ENCODE assay signal across 11 cellular contexts in genomic region chr20:47857142-47857993, GRCh38.
DNase-seq lines count a peak whose midpoint lies in the region; ATAC-seq, FAIRE-seq and TF ChIP-seq lines count a peak whose summit lies in the region.
"Had no signal": no experiment of that assay in that cellular context is flagged by ENCODE, and none has a peak within 500 bp of the region (broad histone marks: within the 10 kb centered on the region; RNA-seq: fewer than 3 reads in every experiment).

No MANE protein-coding gene starts in this region.

- H3K14ac ChIP-seq in H1 (ENCODE audit: insufficient read length): no peak overlapping the region

- H3K27ac Mint-ChIP-seq in activated naive CD4-positive, alpha-beta T cell treated with anti-CD3 and anti-CD28 coated beads for 36 hours: no peak overlapping the region

- no peak for FAIRE-seq in H1 (lab: Jason Lieb, UNC)

- H3K4me3 ChIP-seq in HEK293 (ENCODE audit: low read depth, low read length): no peak overlapping the region
- no peak overlapping the region for H3K4me3 ChIP-seq in H1 (ENCODE audit: extremely low read depth in 1 of 4, insufficient read depth in 2 of 4, low read depth in 3 of 4, low read length in 4 of 4)
- H3K4me3 ChIP-seq in muscle layer of duodenum (ENCODE audit: low read depth in 1 of 2, low read length in 2 of 2): no peak overlapping the region
- H3K4me3 ChIP-seq: body of pancreas had no signal

- H3K4me1 Mint-ChIP-seq in activated naive CD4-positive, alpha-beta T cell treated with anti-CD3 and anti-CD28 coated beads for 36 hours (ENCODE audit: low read depth): no peaks in the 10 kb centered on the region

- peak overlapping the region; percentile 46; the same call in 1 of the 2 replicates for H2AFZ ChIP-seq in H1 (ENCODE audit: low read length)

- no peaks in the 10 kb centered on the region for H3K9me3 Mint-ChIP-seq in activated naive CD4-positive, alpha-beta T cell treated with anti-CD3 and anti-CD28 coated beads for 36 hours

- POLR2A ChIA-PET in HEK293 (lab: Yijun Ruan, JAX): interaction anchor here (0.6 kb wide), 1 partner anchor 1323 kb away, joined by 3 read pairs; no protein-coding TSS in a partner anchor
- POLR2A ChIA-PET in H1 (lab: Charles Lee; ENCODE audit: partially characterized antibody): no interaction called here

- no peak overlapping the region for H2BK120ac ChIP-seq in H1 (replicated peaks; ENCODE audit: low read depth, low read length)

- H3K27me3 ChIP-seq in H1 (replicated peaks in 1 of 4; ENCODE audit: control insufficient read depth in 3 of 4, extremely low read depth in 1 of 4, insufficient read depth in 3 of 4, low read length in 3 of 4): no peaks in the 10 kb centered on the region
- no peaks in the 10 kb centered on the region for H3K27me3 ChIP-seq in muscle layer of duodenum (ENCODE audit: low read depth, low read length)
- H3K27me3 ChIP-seq: body of pancreas had no signal

- no peak for TF ChIP-seq POLR2A in H1 (IDR thresholded peaks at IDR 0.05; ENCODE audit: control extremely low read depth in 1 of 2, low read depth in 2 of 2, low read length in 2 of 2)

- no peaks in the 10 kb centered on the region for H4K20me1 ChIP-seq in H1 (replicated peaks in 1 of 2; ENCODE audit: control insufficient read depth in 1 of 2, insufficient read depth in 2 of 2, low read length in 2 of 2)

- 74% methylated on average over 17 of the region's 18 CpGs; no CpG with 5 or more reads in 1 of the 2 experiments for WGBS in H1 (ENCODE audit: extremely low coverage in 1 of 2, insufficient coverage in 1 of 2, insufficient read length in 1 of 2, insufficient replicate concordance in 2 of 2, low coverage in 1 of 2, low lambda C conversion rate in 2 of 2, missing lambda C conversion rate in 1 of 2), 2 experiments

- peak overlapping the region; percentile 32; the same call in 1 of the 2 replicates for H2BK12ac ChIP-seq in H1 (ENCODE audit: low read depth, low read length)

- H3K4me3 Mint-ChIP-seq in activated naive CD4-positive, alpha-beta T cell treated with anti-CD3 and anti-CD28 coated beads for 36 hours: no peak overlapping the region

- H4K8ac ChIP-seq in H1 (ENCODE audit: extremely low read depth, insufficient read depth, low read length): no peak overlapping the region

- DNase-seq in ACHN: peak; percentile 58
- no peak for DNase-seq in H1 (ENCODE audit: low read depth in 1 of 2, low spot score in 2 of 2)
- no peak for DNase-seq in cerebellar nuclear complex (lab: John Stamatoyannopoulos, UW)
- no peak for DNase-seq in stimulated activated CD4-positive, alpha-beta T cell treated with anti-CD3 and anti-CD28 coated beads, Interleukin-2, amount 100 ng/mL, for 24 hours
- no peak for DNase-seq in activated naive CD4-positive, alpha-beta T cell treated with anti-CD3 and anti-CD28 coated beads for 36 hours
- DNase-seq: activated CD4-positive, alpha-beta T cell treated with anti-CD3 and anti-CD28 coated beads, Interleukin-2, amount 50 U/mL, for 4 hours; body of pancreas; SHP77 had no signal

- no peak overlapping the region for H3K56ac ChIP-seq in H1 (replicated peaks; ENCODE audit: insufficient read length, low read depth, low read length)

- H3K4me1 ChIP-seq in HEK293 (ENCODE audit: control insufficient read depth, insufficient read depth, low read length): no peaks in the 10 kb centered on the region; the same call in 1 of the 2 replicates
- H3K4me1 ChIP-seq in H1 (replicated peaks in 1 of 4; ENCODE audit: control insufficient read depth in 3 of 4, insufficient read depth in 4 of 4, low read length in 3 of 4): no peaks in the 10 kb centered on the region; a peak in 1 of 7 replicates
- H3K4me1 ChIP-seq in muscle layer of duodenum (ENCODE audit: control insufficient read depth in 1 of 2, insufficient read depth in 2 of 2, low read length in 2 of 2): peaks cover 0 to 11% of the 10 kb centered on the region in 2 donors

- CTCF ChIA-PET in HEK293 (lab: Yijun Ruan, JAX): interaction anchor here (0.5 to 0.7 kb wide), 2 partner anchors 115 to 437 kb away, joined by 3 to 7 read pairs; no protein-coding TSS in a partner anchor
- CTCF ChIA-PET in H1 (lab: Charles Lee; ENCODE audit: partially characterized antibody): interaction anchor here (0.7 to 1.1 kb wide), 7 partner anchors 38 to 378 kb away, joined by 3 to 4 read pairs (median 3); no protein-coding TSS in a partner anchor
- CTCF ChIA-PET in activated naive CD4-positive, alpha-beta T cell treated with anti-CD3 and anti-CD28 coated beads for 36 hours (lab: Charles Lee): no interaction called here

- H3K79me2 ChIP-seq in H1 (ENCODE audit: control insufficient read depth in 1 of 2, insufficient read depth in 2 of 2, low read length in 2 of 2): no peaks in the 10 kb centered on the region

- H3K27ac ChIP-seq in HEK293 (ENCODE audit: extremely low read depth, low read depth, low read length): no peak overlapping the region
- H3K27ac ChIP-seq in H1 (ENCODE audit: low read depth, low read length): no peak overlapping the region
- H3K27ac ChIP-seq in muscle layer of duodenum (ENCODE audit: low read length): peak overlapping the region; percentile 18

- H3K27me3 Mint-ChIP-seq in activated naive CD4-positive, alpha-beta T cell treated with anti-CD3 and anti-CD28 coated beads for 36 hours (ENCODE audit: low read depth): no peaks in the 10 kb centered on the region

- no peak overlapping the region for H3K18ac ChIP-seq in H1 (ENCODE audit: extremely low read depth, low read length)

- TF ChIP-seq CTCF in HEK293 (tag by site-specific recombination; IDR thresholded peaks at IDR 0.05) (no peak), H1 (IDR thresholded peaks at IDR 0.05; ENCODE audit: control extremely low read depth in 1 of 3, insufficient read depth in 1 of 3, low read depth in 1 of 3, low read length in 3 of 3) (no peak)

- H4K91ac ChIP-seq in H1 (replicated peaks; ENCODE audit: insufficient read length, low read length): no peak overlapping the region

- no peaks in the 10 kb centered on the region for H3K36me3 Mint-ChIP-seq in activated naive CD4-positive, alpha-beta T cell treated with anti-CD3 and anti-CD28 coated beads for 36 hours (ENCODE audit: low read depth)

- no peak for ATAC-seq in HG02884 (IDR thresholded peaks at IDR 0.05; ENCODE audit: unreplicated experiment)
- ATAC-seq: body of pancreas had no signal

- H3K9ac ChIP-seq in H1 (replicated peaks in 1 of 4; ENCODE audit: extremely low read depth in 1 of 4, low read depth in 3 of 4, low read length in 3 of 4): no peak overlapping the region

- H3K23ac ChIP-seq in H1 (ENCODE audit: insufficient read length): no peak overlapping the region

- H3K9me3 ChIP-seq in HEK293 (ENCODE audit: control insufficient read depth, insufficient read depth, low read depth, low read length) (no peaks in the 10 kb centered on the region), H1 (ENCODE audit: insufficient read depth in 2 of 2, low read depth in 1 of 2, low read length in 1 of 2) (peaks cover 17 to 20% of the 10 kb centered on the region in 2 experiments; a peak in 3 of 4 replicates), muscle layer of duodenum (ENCODE audit: control insufficient read depth in 1 of 2, low read length in 2 of 2) (no peaks in the 10 kb centered on the region)
- H3K9me3 ChIP-seq: body of pancreas had no signal

- H4K5ac ChIP-seq in H1 (ENCODE audit: insufficient read length, low read depth, low read length): no peak overlapping the region

- H3K4me2 ChIP-seq in H1 (ENCODE audit: insufficient read depth in 1 of 2, low read depth in 2 of 2, low read length in 2 of 2): no peak overlapping the region

- no peak overlapping the region for H2AK5ac ChIP-seq in H1 (ENCODE audit: low read depth, low read length)

- no peak overlapping the region for H2BK5ac ChIP-seq in H1 (ENCODE audit: low read depth, low read length)

- no peak overlapping the region for H2BK20ac ChIP-seq in H1 (ENCODE audit: low read length)

- no peak overlapping the region for H2BK15ac ChIP-seq in H1 (ENCODE audit: low read length)

- H3K4ac ChIP-seq in H1 (replicated peaks; ENCODE audit: insufficient read length, low read depth, low read length): no peak overlapping the region

- no peaks in the 10 kb centered on the region for H3K23me2 ChIP-seq in H1 (ENCODE audit: low read depth, low read length)

- TF ChIP-seq RAD21 in H1 (IDR thresholded peaks at IDR 0.05 in 1 of 2, conservative IDR thresholded peaks at IDR 0.05 in 1 of 2; ENCODE audit: low read depth in 2 of 2, low read length in 2 of 2): no peak

- in situ Hi-C loops in ACHN (cut with HindIII; ENCODE audit: low pct_ligation_motif_present, low pct_unique_long_range_greater_than_20kb, low sequenced_read_pairs): no loop called here

- H3K36me3 ChIP-seq in HEK293 (ENCODE audit: control insufficient read depth in 2 of 2, insufficient read depth in 1 of 2, low read length in 2 of 2) (no peaks in the 10 kb centered on the region), H1 (ENCODE audit: control insufficient read depth in 2 of 4, insufficient read depth in 4 of 4, low read length in 3 of 4) (no peaks in the 10 kb centered on the region), muscle layer of duodenum (ENCODE audit: control insufficient read depth in 1 of 2, insufficient read depth in 2 of 2, low read length in 2 of 2) (no peaks in the 10 kb centered on the region)

- no peaks in the 10 kb centered on the region for H3K79me1 ChIP-seq in H1 (ENCODE audit: low read depth, low read length)

- intact Hi-C loops in activated naive CD4-positive, alpha-beta T cell treated with anti-CD3 and anti-CD28 coated beads for 36 hours (cut with micrococcal nuclease): no loop called here

- no peak for TF ChIP-seq EP300 in H1 (IDR thresholded peaks at IDR 0.05; ENCODE audit: borderline replicate concordance in 1 of 2, low read depth in 2 of 2, low read length in 2 of 2)

TF ChIP-seq in H1, 55 proteins besides CTCF, POLR2A, EP300 and RAD21:
- TF ChIP-seq ZNF274 (IDR thresholded peaks at IDR 0.05; ENCODE audit: borderline replicate concordance, extremely low read depth, low read length) (no peak), JUN (IDR thresholded peaks at IDR 0.05; ENCODE audit: low read depth, low read length) (no peak), EGR1 (IDR thresholded peaks at IDR 0.05; ENCODE audit: borderline replicate concordance, low read depth, low read length) (no peak), SIX5 (IDR thresholded peaks at IDR 0.05; ENCODE audit: low read depth, low read length) (no peak), MAX (IDR thresholded peaks at IDR 0.05) (no peak), BACH1 (IDR thresholded peaks at IDR 0.05; ENCODE audit: low read length) (peak; percentile 42; the same call in 1 of the 2 replicates), POLR2AphosphoS5 (IDR thresholded peaks at IDR 0.05; ENCODE audit: low read depth, low read length) (no peak), SIN3A (conservative IDR thresholded peaks at IDR 0.05 in 1 of 2, IDR thresholded peaks at IDR 0.05 in 1 of 2; ENCODE audit: low read depth in 1 of 2, low read length in 2 of 2) (no peak)
